In the genomic region with DNA sequence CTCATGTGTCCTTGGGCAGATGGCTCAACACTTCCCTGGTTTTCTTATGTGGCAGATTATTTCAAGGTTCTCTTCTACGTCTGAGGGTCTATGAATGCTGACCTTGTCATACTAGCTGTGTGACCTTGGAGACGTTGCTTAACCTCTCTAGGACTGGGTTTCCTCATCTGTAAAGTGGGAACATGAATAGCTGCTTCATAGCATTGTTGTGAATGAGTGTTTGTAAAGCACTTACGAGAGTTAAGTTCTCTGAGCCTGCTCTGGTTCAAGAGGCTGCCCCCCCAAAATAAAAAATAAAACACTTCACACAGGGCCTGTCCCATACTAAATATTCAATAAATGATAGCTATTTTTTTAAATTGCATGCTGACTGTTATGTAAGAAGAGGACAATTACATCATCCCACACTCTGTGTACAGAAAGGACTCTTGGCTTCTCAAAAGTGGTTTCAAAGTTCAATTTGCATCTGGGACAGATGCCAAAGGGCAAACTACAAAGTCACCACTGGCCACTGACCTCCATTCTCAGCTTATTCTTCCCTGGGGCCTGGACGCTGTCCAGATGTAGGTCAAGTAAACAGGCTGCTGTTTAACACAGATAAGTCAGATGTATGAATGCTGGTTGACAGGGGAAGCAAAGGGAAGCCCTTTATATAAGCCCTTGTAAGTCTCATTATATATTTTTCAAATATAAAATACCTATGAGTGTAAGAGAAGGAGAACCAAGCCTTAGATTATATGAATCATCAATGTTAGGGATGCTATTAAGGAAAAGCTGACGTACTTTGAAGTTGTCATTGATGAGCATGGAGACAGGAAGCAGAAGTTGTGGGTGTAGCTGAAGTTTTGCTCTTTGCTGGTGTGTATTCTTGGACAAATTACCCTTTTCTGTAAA, we compare ENCODE assay signal across 10 cellular contexts. TPM values are rescaled to one million over a fixed set of nuclear protein-coding genes. Genes with fewer than 3 reads are reported as not detected.
DNase-seq lines count a peak whose midpoint lies in the region; ATAC-seq, FAIRE-seq and TF ChIP-seq lines count a peak whose summit lies in the region.
"Had no signal": no experiment of that assay in that cellular context is flagged by ENCODE, and none has a peak within 500 bp of the region (broad histone marks: within the 10 kb centered on the region; RNA-seq: fewer than 3 reads in every experiment).

No MANE protein-coding gene starts in this region.

- H3K4me1 ChIP-seq in endothelial cell of umbilical vein (ENCODE audit: control insufficient read depth, extremely low read depth, insufficient read depth, low read length) (peaks cover 12% of the 10 kb centered on the region), mucosa of descending colon (ENCODE audit: low read depth) (peaks cover 8% of the 10 kb centered on the region)

- POLR2A ChIA-PET in endothelial cell of umbilical vein (lab: Charles Lee), result interaction anchor here (0.8 kb wide), 1 partner anchor 60 kb away, joined by 3 read pairs; no protein-coding TSS in a partner anchor

- DNase-seq in AG10803 (ENCODE audit: low read depth), result peak; percentile 53
- DNase-seq in NOMO-1 (lab: John Stamatoyannopoulos, UW; ENCODE audit: unreplicated experiment in 2 of 2), result peak; percentile 15 to 65
- peak; percentile 98 for DNase-seq in endothelial cell of umbilical vein (ENCODE audit: low read depth, low spot score)
- peak in 2 of 3 donors; percentile 45 to 82 for DNase-seq in mucosa of descending colon
- no peak for DNase-seq in iPS-NIHi11 (ENCODE audit: low spot score)
- DNase-seq: activated CD8-positive, alpha-beta T cell treated with anti-CD3 and anti-CD28 coated beads, Interleukin-2, amount 10 ng/mL, durations not matched to agents 7 days and 5 days; NCI-H1048 had no signal

- H3K4me3 ChIP-seq in AG10803 (ENCODE audit: low read length) (no peak overlapping the region), endothelial cell of umbilical vein (replicated peaks in 1 of 3; ENCODE audit: insufficient read depth in 1 of 3, low read depth in 1 of 3, low read length in 3 of 3) (no peak overlapping the region), mucosa of descending colon (no peak overlapping the region)

- dilution Hi-C loops in endothelial cell of umbilical vein (cut with MboI; ENCODE audit: extremely low pct_ligation_motif_present, low sequenced_read_pairs), result no loop called here

- TF ChIP-seq CTCF in AG10803 (conservative IDR thresholded peaks at IDR 0.05; ENCODE audit: low read length), result no peak
- no peak for TF ChIP-seq CTCF in endothelial cell of umbilical vein (IDR thresholded peaks at IDR 0.05; ENCODE audit: extremely low read depth in 1 of 2, insufficient read depth in 1 of 2, low read depth in 1 of 2, low read length in 2 of 2)
- TF ChIP-seq CTCF in mucosa of descending colon (IDR thresholded peaks at IDR 0.05), result no peak

- no peak overlapping the region for H3K9ac ChIP-seq in endothelial cell of umbilical vein (replicated peaks; ENCODE audit: extremely low read depth, insufficient read depth, low read length)

- no peaks in the 10 kb centered on the region for H4K20me1 ChIP-seq in endothelial cell of umbilical vein (replicated peaks; ENCODE audit: control insufficient read depth, extremely low read depth, insufficient read depth, low read length)

- no peak overlapping the region for H3K27ac ChIP-seq in endothelial cell of umbilical vein (ENCODE audit: insufficient read depth, low read depth, low read length)

- no peaks in the 10 kb centered on the region for H3K36me3 ChIP-seq in endothelial cell of umbilical vein (ENCODE audit: control insufficient read depth in 2 of 2, extremely low read depth in 1 of 2, insufficient read depth in 2 of 2, low read length in 2 of 2)
- no peaks in the 10 kb centered on the region for H3K36me3 ChIP-seq in mucosa of descending colon (ENCODE audit: low read depth)

- FAIRE-seq in endothelial cell of umbilical vein (lab: Jason Lieb, UNC), result peak; percentile 59

- ATAC-seq in mucosa of descending colon (peak; percentile 97), HG02981 (IDR thresholded peaks at IDR 0.05; ENCODE audit: unreplicated experiment) (no peak), GM19328 (IDR thresholded peaks at IDR 0.05; ENCODE audit: unreplicated experiment) (no peak), HG03196 (IDR thresholded peaks at IDR 0.05; ENCODE audit: unreplicated experiment) (no peak)
- ATAC-seq: activated CD8-positive, alpha-beta T cell treated with anti-CD3 and anti-CD28 coated beads, Interleukin-2, amount 10 ng/mL, durations not matched to agents 7 days and 5 days had no signal

- H2AFZ ChIP-seq in endothelial cell of umbilical vein (ENCODE audit: low read depth, low read length), result no peak overlapping the region

- no TSS peak for BruUV-seq in endothelial cell of umbilical vein (replicated peaks; lab: Mats Ljungman, UMichigan)

- peaks cover 2 to 6% of the 10 kb centered on the region in 2 experiments for H3K27me3 ChIP-seq in endothelial cell of umbilical vein (ENCODE audit: control insufficient read depth in 2 of 2, insufficient read depth in 2 of 2, low read length in 2 of 2)

- H3K9me3 ChIP-seq in endothelial cell of umbilical vein (replicated peaks; ENCODE audit: control insufficient read depth, insufficient read depth, low read length) (no peaks in the 10 kb centered on the region), mucosa of descending colon (no peaks in the 10 kb centered on the region)

- CTCF ChIA-PET in endothelial cell of umbilical vein (lab: Charles Lee), result interaction anchor here (0.9 to 4.0 kb wide), 10 partner anchors 9 to 366 kb away, joined by 3 to 29 read pairs (median 4); partner anchors contain the start of gene NDEL1

- H3K79me2 ChIP-seq in endothelial cell of umbilical vein (ENCODE audit: control insufficient read depth, insufficient read depth, low read length), result no peaks in the 10 kb centered on the region

- intact Hi-C loops in endothelial cell of umbilical vein (cut with micrococcal nuclease) (no loop called here), mucosa of descending colon (cut with DNase I, micrococcal nuclease) (no loop called here)

- no peaks in the 10 kb centered on the region for H3K9me1 ChIP-seq in endothelial cell of umbilical vein (replicated peaks; ENCODE audit: control insufficient read depth, extremely low read depth, insufficient read depth, low read length)

- no peak overlapping the region for H3K4me2 ChIP-seq in endothelial cell of umbilical vein (ENCODE audit: insufficient read depth, low read length)

- peak; percentile 55 for TF ChIP-seq POLR2A in endothelial cell of umbilical vein (IDR thresholded peaks at IDR 0.05; ENCODE audit: low read depth, low read length)

TF ChIP-seq in endothelial cell of umbilical vein, 7 proteins besides CTCF, POLR2A, EP300 and RAD21:
- TF ChIP-seq EZH2 (IDR thresholded peaks at IDR 0.05; ENCODE audit: borderline replicate concordance, low read depth, low read length, severe bottlenecking), result no peak
- TF ChIP-seq MYC (IDR thresholded peaks at IDR 0.05; ENCODE audit: low read depth, low read length), result no peak
- peak; percentile 49 for TF ChIP-seq GATA2 (IDR thresholded peaks at IDR 0.05; ENCODE audit: insufficient read depth, insufficient read length, low read depth, low read length)
- no peak for TF ChIP-seq FOS (IDR thresholded peaks at IDR 0.05; ENCODE audit: borderline replicate concordance, insufficient read depth, low read length)
- TF ChIP-seq POLR2AphosphoS5 (IDR thresholded peaks at IDR 0.05; ENCODE audit: insufficient read depth, low read depth, low read length), result peak; percentile 43
- no peak for TF ChIP-seq MAX (IDR thresholded peaks at IDR 0.05; ENCODE audit: insufficient read depth, insufficient read length)

RNA-seq across cellular contexts. Expression of gene NDEL1, which starts 15.4 kb away (rescaled TPM):
- 60.0 and 65.7 TPM in 2 replicates for total RNA-seq in endothelial cell of umbilical vein
- 87.4 and 93.0 TPM in 2 replicates for polyA plus RNA-seq in endothelial cell of umbilical vein
- 52.9 and 54.7 TPM in 2 replicates for polyA plus RNA-seq in endothelial cell of umbilical vein (2011; cell fraction: cytosol; rRNA removed)
- 106 and 118 TPM in 2 replicates for polyA plus RNA-seq in endothelial cell of umbilical vein (2011; cell fraction: nucleus; rRNA removed)
- polyA plus RNA-seq in endothelial cell of umbilical vein (2012), result 53.3 and 59.4 TPM in 2 replicates
- polyA minus RNA-seq in endothelial cell of umbilical vein, result 59.7 and 66.7 TPM in 2 replicates
- polyA minus RNA-seq in endothelial cell of umbilical vein (2011; cell fraction: cytosol; rRNA and poly(A)+ RNA removed), result 21.3 TPM
- polyA minus RNA-seq in endothelial cell of umbilical vein (2011; cell fraction: nucleus; rRNA and poly(A)+ RNA removed), result 80.1 and 92.6 TPM in 2 replicates
- total RNA-seq in mucosa of descending colon, result 10 to 100 TPM; 57.5 to 80.5 (median 63.6) TPM

RNA-seq across cellular contexts. Expression of gene RNF222, which starts 22.7 kb away (rescaled TPM):
- total RNA-seq in endothelial cell of umbilical vein (not detected in 2 replicates), mucosa of descending colon (not detected)
- polyA plus RNA-seq in endothelial cell of umbilical vein, result not detected in 2 replicates
- not detected in 2 replicates for polyA plus RNA-seq in endothelial cell of umbilical vein (2011; cell fraction: cytosol; rRNA removed)
- not detected in 2 replicates for polyA plus RNA-seq in endothelial cell of umbilical vein (2011; cell fraction: nucleus; rRNA removed)
- not detected in 2 replicates for polyA plus RNA-seq in endothelial cell of umbilical vein (2012)
- polyA minus RNA-seq in endothelial cell of umbilical vein, result not detected in 2 replicates
- polyA minus RNA-seq in endothelial cell of umbilical vein (2011; cell fraction: cytosol; rRNA and poly(A)+ RNA removed), result not detected
- polyA minus RNA-seq in endothelial cell of umbilical vein (2011; cell fraction: nucleus; rRNA and poly(A)+ RNA removed), result not detected in 2 replicates

RNA-seq across cellular contexts. Expression of gene RPL26, which starts 37.3 kb away (rescaled TPM):
- total RNA-seq in endothelial cell of umbilical vein, result 1,739 and 1,805 TPM in 2 replicates
- 1,647 and 2,229 TPM in 2 replicates for polyA plus RNA-seq in endothelial cell of umbilical vein
- polyA plus RNA-seq in endothelial cell of umbilical vein (2011; cell fraction: cytosol; rRNA removed), result 4,690 and 4,845 TPM in 2 replicates
- polyA plus RNA-seq in endothelial cell of umbilical vein (2011; cell fraction: nucleus; rRNA removed), result 903 and 1,219 TPM in 2 replicates
- polyA plus RNA-seq in endothelial cell of umbilical vein (2012), result 4,011 and 4,836 TPM in 2 replicates
- 754 and 865 TPM in 2 replicates for polyA minus RNA-seq in endothelial cell of umbilical vein
- polyA minus RNA-seq in endothelial cell of umbilical vein (2011; cell fraction: cytosol; rRNA and poly(A)+ RNA removed), result 648 TPM
- 131 and 136 TPM in 2 replicates for polyA minus RNA-seq in endothelial cell of umbilical vein (2011; cell fraction: nucleus; rRNA and poly(A)+ RNA removed)
- 1,000 to 10,000 TPM; 1,217 to 1,361 (median 1,229) TPM for total RNA-seq in mucosa of descending colon
